ENCODE assay signal across 23 cellular contexts in genomic region chr13:44146162-44146561, GRCh38.
DNase-seq lines count a peak whose midpoint lies in the region; ATAC-seq, FAIRE-seq and TF ChIP-seq lines count a peak whose summit lies in the region.
"Had no signal": no experiment of that assay in that cellular context is flagged by ENCODE, and none has a peak within 500 bp of the region (broad histone marks: within the 10 kb centered on the region; RNA-seq: fewer than 3 reads in every experiment).

No MANE protein-coding gene starts in this region.

- H3K4me3 ChIP-seq in DOHH2 (ENCODE audit: low read length): peak overlapping the region; percentile 42
- no peak overlapping the region for H3K4me3 ChIP-seq in GM12878

- H4K20me1 ChIP-seq in DOHH2 (ENCODE audit: control insufficient read depth, insufficient read depth, low read depth, low read length): no peaks in the 10 kb centered on the region
- no peaks in the 10 kb centered on the region for H4K20me1 ChIP-seq in GM12878 (ENCODE audit: control insufficient read depth, insufficient read depth)

- CTCF ChIA-PET in GM12878 (lab: Yijun Ruan, JAX) (no interaction called here), Calu3 (lab: Charles Lee) (no interaction called here)

- DNase-seq in NAMALWA (ENCODE audit: low spot score) (peak; percentile 37), GM12878 (ENCODE audit: low read depth, low spot score) (no peak), Calu3 (no peak), foreskin melanocyte (no peak)
- DNase-seq: CD4-positive, CD25-positive, alpha-beta regulatory T cell; DMS53; MM.1S; NCI-H2029 treated with DMSO at 0.1 percent for 48 hours; NCI-H446 treated with DMSO at 0.1 percent for 48 hours; NCI-H526; OCI-M1; SK-N-SH; T-helper 17 cell had no signal

- RAD21 ChIA-PET in GM12878 (lab: Charles Lee; ENCODE audit: unreplicated experiment): no interaction called here

- H3K79me2 ChIP-seq in DOHH2 (ENCODE audit: control insufficient read depth, low read length): peaks cover 6% of the 10 kb centered on the region
- H3K79me2 ChIP-seq in GM12878 (ENCODE audit: control insufficient read depth, insufficient read depth, low read length): no peaks in the 10 kb centered on the region

- no peak overlapping the region for H3K9ac ChIP-seq in GM12878 (ENCODE audit: control insufficient read depth, insufficient read depth, low read length)
- H3K9ac ChIP-seq: KMS-11, SK-N-SH had no signal

- H3K36me3 Mint-ChIP-seq in Calu3 (ENCODE audit: insufficient read depth, unreplicated experiment): peaks cover 13% of the 10 kb centered on the region
- H3K36me3 Mint-ChIP-seq: CD4-positive, CD25-positive, alpha-beta regulatory T cell; IgD-negative memory B cell had no signal

- no peaks in the 10 kb centered on the region for H3F3A ChIP-seq in DOHH2 (ENCODE audit: control insufficient read depth, insufficient read depth)

- H3K9me3 Mint-ChIP-seq in Calu3 (ENCODE audit: low read depth, unreplicated experiment): no peaks in the 10 kb centered on the region

- POLR2A ChIA-PET in GM12878 (lab: Charles Lee): no interaction called here

- no peak for TF ChIP-seq POLR2A in GM12878 (IDR thresholded peaks at IDR 0.05; ENCODE audit: low read depth, low read length)

- H3K4me2 ChIP-seq in DOHH2 (ENCODE audit: low read length): peak overlapping the region; percentile 58
- no peak overlapping the region for H3K4me2 ChIP-seq in GM12878 (ENCODE audit: control insufficient read depth, insufficient read depth)
- H3K4me2 ChIP-seq: KMS-11, SK-N-SH had no signal

- no peak for TF ChIP-seq EP300 in GM12878 (IDR thresholded peaks at IDR 0.05; ENCODE audit: borderline replicate concordance in 1 of 2, control insufficient read depth in 1 of 2, low read depth in 2 of 2, low read length in 2 of 2)

- no peak overlapping the region for H3K4me3 Mint-ChIP-seq in Calu3 (ENCODE audit: low read depth, unreplicated experiment)
- H3K4me3 Mint-ChIP-seq: CD4-positive, CD25-positive, alpha-beta regulatory T cell; T-helper 17 cell had no signal

- H3K27ac ChIP-seq in DOHH2 (ENCODE audit: low read depth, low read length) (peak overlapping the region; percentile 19), GM12878 (ENCODE audit: control insufficient read depth, insufficient read depth) (no peak overlapping the region)
- H3K27ac ChIP-seq: HL-60, KMS-11 had no signal

- no peaks in the 10 kb centered on the region for H3K27me3 ChIP-seq in DOHH2 (ENCODE audit: control insufficient read depth, low read length)
- H3K27me3 ChIP-seq in GM12878 (replicated peaks in 1 of 2; ENCODE audit: control insufficient read depth in 2 of 2, insufficient read depth in 2 of 2, low read length in 1 of 2): peaks cover 0 to 6% of the 10 kb centered on the region in 2 experiments; a peak in 2 of 4 replicates

- 0% methylated on average over 1 of the region's 1 CpG for WGBS in GM12878 (ENCODE audit: insufficient coverage, insufficient replicate concordance, low lambda C conversion rate, missing lambda C conversion rate)

- in situ Hi-C loops in GM12878 (cut with MboI): no loop called here

- H3K4me1 Mint-ChIP-seq in Calu3 (ENCODE audit: low read depth, unreplicated experiment): peaks cover 20% of the 10 kb centered on the region

- H2AFZ ChIP-seq in GM12878 (ENCODE audit: control insufficient read depth, low read depth, low read length): no peak overlapping the region

- no peak overlapping the region for H3K27ac Mint-ChIP-seq in Calu3 (ENCODE audit: unreplicated experiment)
- H3K27ac Mint-ChIP-seq: T-helper 17 cell had no signal

- H3K36me3 ChIP-seq in DOHH2 (ENCODE audit: control insufficient read depth, low read length) (peaks cover 5% of the 10 kb centered on the region), GM12878 (ENCODE audit: control insufficient read depth in 2 of 2, insufficient read depth in 2 of 2, low read length in 1 of 2) (no peaks in the 10 kb centered on the region)

- SMC1A ChIA-PET in GM12878 (lab: Charles Lee; ENCODE audit: uncharacterized antibody, unreplicated experiment): no interaction called here

- H3K4me1 ChIP-seq in DOHH2 (ENCODE audit: control insufficient read depth, low read length) (peaks cover 56% of the 10 kb centered on the region), GM12878 (ENCODE audit: control insufficient read depth, insufficient read depth, low read length) (peaks cover 5% of the 10 kb centered on the region)

- no peaks in the 10 kb centered on the region for H3K27me3 Mint-ChIP-seq in Calu3 (ENCODE audit: unreplicated experiment)

- intact Hi-C loops in GM12878 (cut with micrococcal nuclease; ENCODE audit: unreplicated experiment) (no loop called here), Calu3 (cut with micrococcal nuclease; ENCODE audit: unreplicated experiment) (loop anchor here (10.0 kb wide), 1 partner anchor 169 kb away; no protein-coding TSS in a partner anchor)

- ATAC-seq in GM12878 (no peak), HG02884 (IDR thresholded peaks at IDR 0.05; ENCODE audit: unreplicated experiment) (no peak), GM18907 (IDR thresholded peaks at IDR 0.05; ENCODE audit: unreplicated experiment) (no peak)
- ATAC-seq: T-helper 17 cell had no signal

- H3K9me3 ChIP-seq in DOHH2 (ENCODE audit: control insufficient read depth, insufficient read depth, low read length) (no peaks in the 10 kb centered on the region), GM12878 (replicated peaks; ENCODE audit: control insufficient read depth, insufficient read depth, low read length) (no peaks in the 10 kb centered on the region; the same call in 2 of the 3 replicates)
- H3K9me3 ChIP-seq: SK-N-SH had no signal

- no TSS peak for BruUV-seq in GM12878 (replicated peaks; lab: Mats Ljungman, UMichigan)
- no TSS peak for BruUV-seq in Calu3 (replicated peaks; lab: Mats Ljungman, UMichigan)

- no peak for FAIRE-seq in GM12878 (lab: Jason Lieb, UNC)
- FAIRE-seq: G401.6, GM12892, H54, RCC 7860 had no signal

- TF ChIP-seq CTCF in DOHH2 (IDR thresholded peaks at IDR 0.05; ENCODE audit: low read depth, low read length, poor library complexity, severe bottlenecking) (no peak), GM12878 (IDR thresholded peaks at IDR 0.05 in 2 of 3, conservative IDR thresholded peaks at IDR 0.05 in 1 of 3; ENCODE audit: control insufficient read depth in 2 of 3, extremely low read depth in 1 of 3, insufficient read depth in 1 of 3, low read depth in 3 of 3, low read length in 3 of 3) (no peak), Calu3 (IDR thresholded peaks at IDR 0.05; ENCODE audit: unreplicated experiment) (no peak)

- TF ChIP-seq RAD21 in GM12878 (IDR thresholded peaks at IDR 0.05; ENCODE audit: insufficient read depth, low read depth, low read length): no peak

- H3K9me2 ChIP-seq in DOHH2 (replicated peaks; ENCODE audit: control insufficient read depth, low read length): no peaks in the 10 kb centered on the region
- H3K9me2 ChIP-seq: SK-N-SH had no signal

TF ChIP-seq in GM12878, 131 proteins besides CTCF, POLR2A, EP300 and RAD21:
- TF ChIP-seq NR2C1 (IDR thresholded peaks at IDR 0.05): no peak
- TF ChIP-seq RUNX3 (IDR thresholded peaks at IDR 0.05; ENCODE audit: low read length): 0 out of 2 replicates have a peak, but pooled peaks have one; percentile 6
- no peak for TF ChIP-seq LARP7 (IDR thresholded peaks at IDR 0.05)
